Comparison of ENCODE assay signal across 34 cellular contexts in the genomic region with DNA sequence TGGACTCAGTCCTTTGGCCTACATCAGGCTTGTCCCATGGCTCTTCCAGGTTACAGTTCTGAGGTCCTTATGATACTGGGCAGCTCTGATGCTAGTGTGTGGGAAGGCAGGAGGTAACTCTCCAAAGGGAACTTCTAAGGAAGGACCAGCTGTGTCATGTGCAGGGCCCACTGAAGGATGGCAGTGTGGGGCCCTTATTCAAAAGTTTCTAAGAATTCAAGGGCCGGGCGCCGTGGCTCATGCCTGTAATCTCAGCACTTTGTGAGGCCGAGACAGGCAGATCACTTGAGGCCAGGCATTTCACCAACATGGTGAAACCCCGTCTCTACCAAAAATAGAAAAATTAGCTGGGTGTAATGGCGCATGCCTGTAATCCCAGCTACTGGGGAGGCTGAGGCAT.
"Had no signal": no experiment of that assay in that cellular context is flagged by ENCODE, and none has a peak within 500 bp of the region (broad histone marks: within the 10 kb centered on the region; RNA-seq: fewer than 3 reads in every experiment).

No MANE protein-coding gene starts in this region.

- H3K36me3 Mint-ChIP-seq: activated naive CD4-positive, alpha-beta T cell treated with anti-CD3 and anti-CD28 coated beads, Interleukin-2, amount 50 U/mL, for 24 hours; activated naive CD8-positive, alpha-beta T cell treated with anti-CD3 and anti-CD28 coated beads for 36 hours; brain had no signal

- H3K4me1 ChIP-seq: adrenal gland, breast epithelium, colonic mucosa, gastroesophageal sphincter had no signal

- H3K9me3 Mint-ChIP-seq: activated CD4-positive, alpha-beta memory T cell treated with anti-CD3 and anti-CD28 coated beads, Interleukin-2, amount 10 ng/mL, durations not matched to agents 7 days and 5 days; activated CD4-positive, alpha-beta T cell treated with anti-CD3 and anti-CD28 coated beads, Interleukin-2, amount 10 ng/mL, durations not matched to agents 7 days and 5 days; activated naive CD4-positive, alpha-beta T cell treated with anti-CD3 and anti-CD28 coated beads for 36 hours; activated naive CD4-positive, alpha-beta T cell treated with anti-CD3 and anti-CD28 coated beads, Interleukin-2, amount 50 U/mL, for 24 hours; activated naive CD8-positive, alpha-beta T cell treated with anti-CD3 and anti-CD28 coated beads for 36 hours; activated naive CD8-positive, alpha-beta T cell treated with anti-CD3 and anti-CD28 coated beads, Interleukin-2, amount 50 U/mL, for 24 hours; activated T-cell treated with anti-CD3 and anti-CD28 coated beads, Interleukin-2, amount 50 U/mL, for 4 hours; activated T-helper 1 cell treated with anti-CD3 and anti-CD28 coated beads, Interleukin-12 subunit alpha, Interleukin-12 subunit beta, Interleukin-2, Interleukin-4 antibody, amounts not matched to agents 30 ng/mL and 10 ng/mL and 1 ng/mL, durations not matched to agents 14 hours and 24 hours and 36 hours; activated T-helper 2 cell treated with anti-CD3 and anti-CD28 coated beads, Interferon-gamma antibody, Interleukin-2, Interleukin-4, amounts not matched to agents 10 μg/mL and 5 μg/mL and 100 μg/mL, durations not matched to agents 14 hours and 24 hours and 36 hours had no signal

- H3K36me3 ChIP-seq: adrenal gland, breast epithelium, cardiac muscle cell, colonic mucosa, esophagus squamous epithelium, gastroesophageal sphincter had no signal

- H3K27ac Mint-ChIP-seq: activated CD4-positive, alpha-beta memory T cell treated with anti-CD3 and anti-CD28 coated beads, Interleukin-2, amount 10 ng/mL, durations not matched to agents 7 days and 5 days; activated CD4-positive, alpha-beta T cell treated with anti-CD3 and anti-CD28 coated beads, Interleukin-2, amount 10 ng/mL, durations not matched to agents 7 days and 5 days; activated naive CD4-positive, alpha-beta T cell treated with anti-CD3 and anti-CD28 coated beads for 36 hours; activated naive CD4-positive, alpha-beta T cell treated with anti-CD3 and anti-CD28 coated beads, Interleukin-2, amount 50 U/mL, for 24 hours; activated naive CD8-positive, alpha-beta T cell treated with anti-CD3 and anti-CD28 coated beads for 36 hours; activated naive CD8-positive, alpha-beta T cell treated with anti-CD3 and anti-CD28 coated beads, Interleukin-2, amount 50 U/mL, for 24 hours; activated T-helper 1 cell treated with anti-CD3 and anti-CD28 coated beads, Interleukin-12 subunit alpha, Interleukin-12 subunit beta, Interleukin-2, Interleukin-4 antibody, amounts not matched to agents 30 ng/mL and 10 ng/mL and 1 ng/mL, durations not matched to agents 14 hours and 24 hours and 36 hours; activated T-helper 2 cell treated with anti-CD3 and anti-CD28 coated beads, Interferon-gamma antibody, Interleukin-2, Interleukin-4, amounts not matched to agents 10 μg/mL and 5 μg/mL and 100 μg/mL, durations not matched to agents 14 hours and 24 hours and 36 hours had no signal

- H3K27ac ChIP-seq: adrenal gland, breast epithelium, cardiac muscle cell, colonic mucosa, epithelial cell of prostate, esophagus squamous epithelium, gastroesophageal sphincter had no signal

- H3K27me3 ChIP-seq: adrenal gland, breast epithelium, cardiac muscle cell, colonic mucosa, gastroesophageal sphincter had no signal

- H3K4me1 Mint-ChIP-seq: activated CD4-positive, alpha-beta memory T cell treated with anti-CD3 and anti-CD28 coated beads, Interleukin-2, amount 10 ng/mL, durations not matched to agents 7 days and 5 days; activated CD4-positive, alpha-beta T cell treated with anti-CD3 and anti-CD28 coated beads, Interleukin-2, amount 10 ng/mL, durations not matched to agents 7 days and 5 days; activated naive CD4-positive, alpha-beta T cell treated with anti-CD3 and anti-CD28 coated beads, Interleukin-2, amount 50 U/mL, for 24 hours had no signal

- FAIRE-seq: endometrium, endothelial cell of umbilical vein had no signal

- H3K4me3 ChIP-seq: adrenal gland, breast epithelium, cardiac muscle cell, colonic mucosa, esophagus squamous epithelium, gastroesophageal sphincter had no signal

- H3K4me3 Mint-ChIP-seq: activated CD4-positive, alpha-beta memory T cell treated with anti-CD3 and anti-CD28 coated beads, Interleukin-2, amount 10 ng/mL, durations not matched to agents 7 days and 5 days; activated CD4-positive, alpha-beta T cell treated with anti-CD3 and anti-CD28 coated beads, Interleukin-2, amount 10 ng/mL, durations not matched to agents 7 days and 5 days; activated naive CD4-positive, alpha-beta T cell treated with anti-CD3 and anti-CD28 coated beads for 36 hours; activated naive CD4-positive, alpha-beta T cell treated with anti-CD3 and anti-CD28 coated beads, Interleukin-2, amount 50 U/mL, for 24 hours; activated naive CD8-positive, alpha-beta T cell treated with anti-CD3 and anti-CD28 coated beads for 36 hours; activated naive CD8-positive, alpha-beta T cell treated with anti-CD3 and anti-CD28 coated beads, Interleukin-2, amount 50 U/mL, for 24 hours; activated T-cell treated with anti-CD3 and anti-CD28 coated beads, Interleukin-2, amount 50 U/mL, for 4 hours; activated T-helper 1 cell treated with anti-CD3 and anti-CD28 coated beads, Interleukin-12 subunit alpha, Interleukin-12 subunit beta, Interleukin-2, Interleukin-4 antibody, amounts not matched to agents 30 ng/mL and 10 ng/mL and 1 ng/mL, durations not matched to agents 14 hours and 24 hours and 36 hours had no signal

- H3K9me3 ChIP-seq: adrenal gland, breast epithelium, colonic mucosa, esophagus squamous epithelium, gastroesophageal sphincter had no signal

- ATAC-seq: activated naive CD8-positive, alpha-beta T cell treated with anti-CD3 and anti-CD28 coated beads, Interleukin-2, amount 50 U/mL, for 24 hours; activated T-cell treated with anti-CD3 and anti-CD28 coated beads, Interleukin-2, amount 50 U/mL, for 4 hours; gastroesophageal sphincter had no signal

- DNase-seq: activated CD4-positive, alpha-beta memory T cell treated with anti-CD3 and anti-CD28 coated beads, Interleukin-2, amount 10 ng/mL, durations not matched to agents 7 days and 5 days; activated CD4-positive, alpha-beta T cell treated with anti-CD3 and anti-CD28 coated beads for 4 hours; activated CD4-positive, alpha-beta T cell treated with anti-CD3 and anti-CD28 coated beads, Interleukin-2, amount 10 ng/mL, durations not matched to agents 7 days and 5 days; activated CD4-positive, alpha-beta T cell treated with anti-CD3 and anti-CD28 coated beads, Interleukin-2, amount 50 U/mL, for 4 hours; activated CD4-positive, CD25-positive, alpha-beta regulatory T cell; activated CD4-positive, CD25-positive, alpha-beta regulatory T cell treated with anti-CD3 and anti-CD28 coated beads, Interleukin-2, amount 50 U/mL, for 72 hours; activated CD8-positive, alpha-beta memory T cell treated with anti-CD3 and anti-CD28 coated beads, Interleukin-2, amount 50 U/mL, for 48 hours; activated effector memory CD4-positive, alpha-beta T cell treated with anti-CD3 and anti-CD28 coated beads, Interleukin-2, amount 50 U/mL, for 16 hours; activated naive CD4-positive, alpha-beta T cell treated with anti-CD3 and anti-CD28 coated beads for 36 hours; activated naive CD8-positive, alpha-beta T cell treated with anti-CD3 and anti-CD28 coated beads for 36 hours; activated naive CD8-positive, alpha-beta T cell treated with anti-CD3 and anti-CD28 coated beads, Interleukin-2, amount 50 U/mL, for 24 hours; activated T-cell treated with anti-CD3 and anti-CD28 coated beads for 4 hours; activated T-cell treated with anti-CD3 and anti-CD28 coated beads, Interleukin-2, amount 50 U/mL, for 4 hours; amygdala; aorta; central memory CD4-positive, alpha-beta T cell; cerebellar nuclear complex; colonic mucosa; effector CD8-positive, alpha-beta T cell; esophagus squamous epithelium; foreskin melanocyte; T-helper 1 cell; T-helper 2 cell had no signal
